20 cellular contexts compared by ENCODE assay signal in genomic region chr3:58337190-58337589, GRCh38. TPM values are rescaled to one million over a fixed set of nuclear protein-coding genes. Genes with fewer than 3 reads are reported as not detected.
A peak's percentile ranks its signal among the peaks of the same experiment; 100 is the strongest.
DNase-seq lines count a peak whose midpoint lies in the region; ATAC-seq and TF ChIP-seq lines count a peak whose summit lies in the region.
"Had no signal": no experiment of that assay in that cellular context is flagged by ENCODE, and none has a peak within 500 bp of the region (broad histone marks: within the 10 kb centered on the region; RNA-seq: fewer than 3 reads in every experiment).

No MANE protein-coding gene starts in this region.

- peak overlapping the region; percentile 45; the same call in 1 of the 2 replicates for H3K4me2 ChIP-seq in OCI-LY1 (ENCODE audit: low read length)
- no peak overlapping the region for H3K4me2 ChIP-seq in neural progenitor cell
- H3K4me2 ChIP-seq: SK-N-SH had no signal

- no peak for DNase-seq in natural killer cell treated with Interleukin-12 subunit alpha and Interleukin-12 subunit beta and Interleukin-15 and Interleukin-18, amount 100 ng/mL, for 72 hours (ENCODE audit: low spot score)
- DNase-seq in natural killer cell: no peak
- no peak for DNase-seq in memory B cell (ENCODE audit: low spot score in 2 of 2)
- no peak for DNase-seq in neural progenitor cell (ENCODE audit: low spot score)
- no peak for DNase-seq in NCI-H1105 treated with DMSO at 0.1 percent for 48 hours (lab: John Stamatoyannopoulos, UW)
- DNase-seq in NCI-H2029 treated with DMSO at 0.1 percent for 48 hours (lab: John Stamatoyannopoulos, UW): no peak
- DNase-seq in C1 segment of cervical spinal cord (lab: John Stamatoyannopoulos, UW): no peak
- DNase-seq: 8988T, COR-L47, EL, MV-4-11, NCI-H1436 treated with DMSO at 0.1 percent for 48 hours, NCI-H2081, NCI-H510A, NCI-H82, SHP77, SK-N-SH, T-helper 1 cell had no signal

- H3K9me3 ChIP-seq in OCI-LY1 (ENCODE audit: low read length): no peaks in the 10 kb centered on the region
- no peaks in the 10 kb centered on the region for H3K9me3 ChIP-seq in neural progenitor cell (ENCODE audit: low read depth)
- H3K9me3 ChIP-seq: Peyer's patch, SK-N-SH had no signal

- H2AFZ ChIP-seq in OCI-LY1 (ENCODE audit: low read length) (no peak overlapping the region), neural progenitor cell (replicated peaks) (no peak overlapping the region)

- no peak for ATAC-seq in natural killer cell treated with Interleukin-12 subunit alpha and Interleukin-12 subunit beta and Interleukin-15 and Interleukin-18, amount 100 ng/mL, for 72 hours
- ATAC-seq in natural killer cell (no peak), memory B cell (ENCODE audit: low read depth) (no peak)

- H3K9me2 ChIP-seq in OCI-LY1 (ENCODE audit: low read depth, low read length): no peaks in the 10 kb centered on the region
- H3K9me2 ChIP-seq: SK-N-SH had no signal

- H3K27ac ChIP-seq in OCI-LY1 (ENCODE audit: low read depth, low read length, poor library complexity, severe bottlenecking) (peak overlapping the region; percentile 100), neural progenitor cell (no peak overlapping the region)

- no peak for TF ChIP-seq CTCF in natural killer cell (IDR thresholded peaks at IDR 0.05)
- no peak for TF ChIP-seq CTCF in OCI-LY1 (IDR thresholded peaks at IDR 0.05; ENCODE audit: low read length)
- TF ChIP-seq CTCF in neural progenitor cell (IDR thresholded peaks at IDR 0.05): no peak

- no peak overlapping the region for H3K4me3 Mint-ChIP-seq in natural killer cell treated with Interleukin-12 subunit alpha and Interleukin-12 subunit beta and Interleukin-15 and Interleukin-18, amount 100 ng/mL, for 72 hours
- no peak overlapping the region for H3K4me3 Mint-ChIP-seq in natural killer cell
- H3K4me3 Mint-ChIP-seq in memory B cell: no peak overlapping the region
- H3K4me3 Mint-ChIP-seq in neural progenitor cell: no peak overlapping the region

- H3K36me3 ChIP-seq in OCI-LY1 (ENCODE audit: insufficient read depth, low read length) (peaks cover 67% of the 10 kb centered on the region), neural progenitor cell (no peaks in the 10 kb centered on the region)

- intact Hi-C loops in natural killer cell (cut with micrococcal nuclease): no loop called here

- no peaks in the 10 kb centered on the region for H4K20me1 ChIP-seq in OCI-LY1 (ENCODE audit: insufficient read depth, low read length)
- H4K20me1 ChIP-seq in neural progenitor cell (ENCODE audit: low read depth): no peaks in the 10 kb centered on the region

- H3K27ac Mint-ChIP-seq in natural killer cell treated with Interleukin-12 subunit alpha and Interleukin-12 subunit beta and Interleukin-15 and Interleukin-18, amount 100 ng/mL, for 72 hours: peak overlapping the region; percentile 89 to 99
- H3K27ac Mint-ChIP-seq in natural killer cell (no peak overlapping the region), memory B cell (peak overlapping the region; percentile 96), neural progenitor cell (no peak overlapping the region)

- H3K4me3 ChIP-seq in OCI-LY1 (ENCODE audit: low read depth, low read length, poor library complexity, severe bottlenecking): no peak overlapping the region
- H3K4me3 ChIP-seq in neural progenitor cell: no peak overlapping the region
- H3K4me3 ChIP-seq: Peyer's patch had no signal

- H3K27me3 Mint-ChIP-seq in natural killer cell treated with Interleukin-12 subunit alpha and Interleukin-12 subunit beta and Interleukin-15 and Interleukin-18, amount 100 ng/mL, for 72 hours: no peaks in the 10 kb centered on the region
- H3K27me3 Mint-ChIP-seq in natural killer cell (ENCODE audit: low read depth in 2 of 2) (no peaks in the 10 kb centered on the region), memory B cell (no peaks in the 10 kb centered on the region), neural progenitor cell (ENCODE audit: insufficient read depth, low read depth) (peaks cover 8% of the 10 kb centered on the region)

- peaks cover 16% of the 10 kb centered on the region for H3K36me3 Mint-ChIP-seq in natural killer cell treated with Interleukin-12 subunit alpha and Interleukin-12 subunit beta and Interleukin-15 and Interleukin-18, amount 100 ng/mL, for 72 hours
- H3K36me3 Mint-ChIP-seq in natural killer cell: no peaks in the 10 kb centered on the region
- peaks cover 14% of the 10 kb centered on the region for H3K36me3 Mint-ChIP-seq in memory B cell
- no peaks in the 10 kb centered on the region for H3K36me3 Mint-ChIP-seq in neural progenitor cell

- H3K4me1 ChIP-seq in OCI-LY1 (ENCODE audit: insufficient read depth, low read length, severe bottlenecking): peaks cover 74% of the 10 kb centered on the region
- peaks cover 14% of the 10 kb centered on the region for H3K4me1 ChIP-seq in neural progenitor cell

- H3K27me3 ChIP-seq in OCI-LY1 (ENCODE audit: insufficient read depth, low read length) (no peaks in the 10 kb centered on the region), neural progenitor cell (peaks cover 4% of the 10 kb centered on the region)
- H3K27me3 ChIP-seq: Peyer's patch had no signal

- no peaks in the 10 kb centered on the region for H3F3A ChIP-seq in OCI-LY1 (ENCODE audit: insufficient read depth, low read length)
- H3F3A ChIP-seq in neural progenitor cell (ENCODE audit: low read depth): peaks cover 9% of the 10 kb centered on the region

- peaks cover 25 to 40% of the 10 kb centered on the region in 2 donors for H3K4me1 Mint-ChIP-seq in natural killer cell treated with Interleukin-12 subunit alpha and Interleukin-12 subunit beta and Interleukin-15 and Interleukin-18, amount 100 ng/mL, for 72 hours (ENCODE audit: low read depth in 2 of 2)
- H3K4me1 Mint-ChIP-seq in natural killer cell (peaks cover 33 to 39% of the 10 kb centered on the region in 2 donors), memory B cell (peaks cover 34% of the 10 kb centered on the region), neural progenitor cell (peaks cover 19% of the 10 kb centered on the region)

- no peaks in the 10 kb centered on the region for H3K9me3 Mint-ChIP-seq in natural killer cell treated with Interleukin-12 subunit alpha and Interleukin-12 subunit beta and Interleukin-15 and Interleukin-18, amount 100 ng/mL, for 72 hours
- H3K9me3 Mint-ChIP-seq in natural killer cell (no peaks in the 10 kb centered on the region), memory B cell (no peaks in the 10 kb centered on the region), neural progenitor cell (no peaks in the 10 kb centered on the region)

- peaks cover 80% of the 10 kb centered on the region for H3K79me2 ChIP-seq in OCI-LY1 (ENCODE audit: insufficient read depth, low read length)
- no peaks in the 10 kb centered on the region for H3K79me2 ChIP-seq in neural progenitor cell (ENCODE audit: low read depth)

- H3K9ac ChIP-seq in OCI-LY1 (ENCODE audit: low read length): no peak overlapping the region
- H3K9ac ChIP-seq in neural progenitor cell: no peak overlapping the region
- H3K9ac ChIP-seq: SK-N-SH had no signal

RNA-seq across cellular contexts. Expression of gene PXK, which starts 4.5 kb away (rescaled TPM):
- 10 to 100 TPM; 63.8 to 67.8 TPM for total RNA-seq in natural killer cell treated with Interleukin-12 subunit alpha and Interleukin-12 subunit beta and Interleukin-15 and Interleukin-18, amount 100 ng/mL, for 72 hours
- total RNA-seq in natural killer cell (10 to 100 TPM; 42.1 to 53.8 (median 48.9) TPM), neural progenitor cell (ENCODE audit: low replicate concordance) (11.1 and 14.3 TPM in 2 replicates)

RNA-seq across cellular contexts. Expression of gene HTD2, which starts 30.9 kb away (rescaled TPM):
- total RNA-seq in natural killer cell treated with Interleukin-12 subunit alpha and Interleukin-12 subunit beta and Interleukin-15 and Interleukin-18, amount 100 ng/mL, for 72 hours: 10 to 100 TPM in 1 of 2 donors, 1 to 10 TPM in 1; 6.7 to 11.6 TPM
- 1 to 10 TPM; 3.3 to 5.5 (median 3.7) TPM for total RNA-seq in natural killer cell
- 14.0 and 29.5 TPM in 2 replicates for total RNA-seq in neural progenitor cell (ENCODE audit: low replicate concordance)

RNA-seq across cellular contexts. Expression of gene RPP14, which starts 31.1 kb away (rescaled TPM):
- total RNA-seq in natural killer cell treated with Interleukin-12 subunit alpha and Interleukin-12 subunit beta and Interleukin-15 and Interleukin-18, amount 100 ng/mL, for 72 hours: 10 to 100 TPM; 17.0 to 34.0 TPM
- 10 to 100 TPM; 13.1 to 18.8 (median 17.0) TPM for total RNA-seq in natural killer cell
- 16.4 and 17.8 TPM in 2 replicates for total RNA-seq in neural progenitor cell (ENCODE audit: low replicate concordance)

Comparison
In these comparisons a context has a peak if more than half of its experiments do, and no peak if none do; other contexts are left out.
1. H3K27ac Mint-ChIP-seq: peak in natural killer cell treated with Interleukin-12 subunit alpha and Interleukin-12 subunit beta and Interleukin-15 and Interleukin-18, amount 100 ng/mL, for 72 hours (2 of 2) and memory B cell (single experiment); none in natural killer cell (0 of 2) and neural progenitor cell (single experiment).